ENCODE assay signal across 1 cellular context in the genomic region with DNA sequence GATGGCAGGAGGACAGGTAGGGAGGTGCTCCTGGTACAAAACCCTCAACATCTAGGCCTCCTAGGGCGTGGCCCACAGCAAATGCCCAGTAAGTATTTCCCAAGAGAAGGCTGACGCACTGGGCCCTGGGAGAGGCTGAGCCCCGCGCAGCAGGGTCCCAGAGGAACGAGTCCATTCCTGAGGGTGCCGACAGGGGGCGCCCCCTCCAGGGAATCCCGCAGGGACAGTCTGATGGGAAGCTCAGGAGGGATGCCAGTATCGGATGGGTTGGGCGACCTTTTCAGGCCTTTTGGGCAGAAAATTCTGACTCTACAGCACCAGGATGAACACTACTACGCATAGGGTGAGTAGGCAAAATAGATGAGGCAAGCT.
TF ChIP-seq lines count a peak whose summit lies in the region.

No MANE protein-coding gene starts in this region.

TF ChIP-seq in HepG2, 621 proteins besides CTCF, POLR2A, EP300 and RAD21:
- no peak for TF ChIP-seq ZNF331 (CRISPR knock-in tag; IDR thresholded peaks at IDR 0.05)
- TF ChIP-seq ZBTB33 (CRISPR knock-in tag; IDR thresholded peaks at IDR 0.05), result peak; percentile 78
- TF ChIP-seq, protein P1, sequence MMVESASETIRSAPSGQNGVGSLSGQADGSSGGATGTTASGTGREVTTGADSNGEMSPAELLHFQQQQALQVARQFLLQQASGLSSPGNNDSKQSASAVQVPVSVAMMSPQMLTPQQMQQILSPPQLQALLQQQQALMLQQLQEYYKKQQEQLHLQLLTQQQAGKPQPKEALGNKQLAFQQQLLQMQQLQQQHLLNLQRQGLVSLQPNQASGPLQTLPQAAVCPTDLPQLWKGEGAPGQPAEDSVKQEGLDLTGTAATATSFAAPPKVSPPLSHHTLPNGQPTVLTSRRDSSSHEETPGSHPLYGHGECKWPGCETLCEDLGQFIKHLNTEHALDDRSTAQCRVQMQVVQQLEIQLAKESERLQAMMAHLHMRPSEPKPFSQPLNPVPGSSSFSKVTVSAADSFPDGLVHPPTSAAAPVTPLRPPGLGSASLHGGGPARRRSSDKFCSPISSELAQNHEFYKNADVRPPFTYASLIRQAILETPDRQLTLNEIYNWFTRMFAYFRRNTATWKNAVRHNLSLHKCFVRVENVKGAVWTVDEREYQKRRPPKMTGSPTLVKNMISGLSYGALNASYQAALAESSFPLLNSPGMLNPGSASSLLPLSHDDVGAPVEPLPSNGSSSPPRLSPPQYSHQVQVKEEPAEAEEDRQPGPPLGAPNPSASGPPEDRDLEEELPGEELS (CRISPR knock-in tag; IDR thresholded peaks at IDR 0.05), result no peak
- TF ChIP-seq ZNF672 (CRISPR knock-in tag; IDR thresholded peaks at IDR 0.05), result no peak
- TF ChIP-seq ZNF574 (CRISPR knock-in tag; IDR thresholded peaks at IDR 0.05), result 0 out of 2 replicates have a peak, but pooled peaks have one; percentile 24
- peak; percentile 25; the same call in 1 of the 2 replicates for TF ChIP-seq STAG1 (CRISPR knock-in tag; IDR thresholded peaks at IDR 0.05)
- no peak for TF ChIP-seq ZBTB42 (CRISPR knock-in tag; IDR thresholded peaks at IDR 0.05)
TF ChIP-seq in HepG2: peak in this region for 3.
